In genomic region chr9:98860871-98861293, GRCh38 we compare ENCODE assay signal across 8 cellular contexts. TPM values are rescaled to one million over a fixed set of nuclear protein-coding genes. Genes with fewer than 3 reads are reported as not detected.
DNase-seq lines count a peak whose midpoint lies in the region; ATAC-seq, FAIRE-seq and TF ChIP-seq lines count a peak whose summit lies in the region.

No MANE protein-coding gene starts in this region.

- peaks cover 26% of the 10 kb centered on the region for H3K27me3 Mint-ChIP-seq in activated T-cell treated with anti-CD3 and anti-CD28 coated beads, Interleukin-2, amount 50 U/mL, for 72 hours (ENCODE audit: low read depth)

- H3K4me1 Mint-ChIP-seq in activated T-cell treated with anti-CD3 and anti-CD28 coated beads, Interleukin-2, amount 50 U/mL, for 72 hours (ENCODE audit: low read depth) = no peaks in the 10 kb centered on the region

- H3K36me3 Mint-ChIP-seq in activated T-cell treated with anti-CD3 and anti-CD28 coated beads, Interleukin-2, amount 50 U/mL, for 72 hours (ENCODE audit: insufficient read depth in 2 of 2) = no peaks in the 10 kb centered on the region

- no peak for TF ChIP-seq POLR2A in H54 (IDR thresholded peaks at IDR 0.05; ENCODE audit: low read depth, low read length)

- peak; percentile 30 for DNase-seq in H54 (ENCODE audit: insufficient read length, low spot score)
- DNase-seq in SK-MEL-5 (ENCODE audit: low read depth, low spot score) = peak; percentile 89
- peak; percentile 47 to 67 for DNase-seq in frontal cortex (ENCODE audit: low spot score in 2 of 2)
- peak; percentile 87 for DNase-seq in pons (ENCODE audit: low spot score)
- no peak for DNase-seq in NCI-H510A (lab: John Stamatoyannopoulos, UW)
- no peak for DNase-seq in activated T-cell treated with anti-CD3 and anti-CD28 coated beads, Interleukin-2, amount 50 U/mL, for 72 hours

- no peak for FAIRE-seq in H54 (lab: Jason Lieb, UNC)
- FAIRE-seq in frontal cortex (lab: Jason Lieb, UNC) = no peak

- H3K9me3 Mint-ChIP-seq in activated T-cell treated with anti-CD3 and anti-CD28 coated beads, Interleukin-2, amount 50 U/mL, for 72 hours = no peaks in the 10 kb centered on the region

- ATAC-seq in HG02610 (IDR thresholded peaks at IDR 0.05; ENCODE audit: unreplicated experiment) = no peak
- ATAC-seq in HG03280 (IDR thresholded peaks at IDR 0.05; ENCODE audit: unreplicated experiment) = no peak
- no peak for ATAC-seq in activated T-cell treated with anti-CD3 and anti-CD28 coated beads, Interleukin-2, amount 50 U/mL, for 72 hours (replicated peaks in 1 of 2)

- no peak overlapping the region for H3K27ac Mint-ChIP-seq in activated T-cell treated with anti-CD3 and anti-CD28 coated beads, Interleukin-2, amount 50 U/mL, for 72 hours

- no peak overlapping the region for H3K4me3 Mint-ChIP-seq in activated T-cell treated with anti-CD3 and anti-CD28 coated beads, Interleukin-2, amount 50 U/mL, for 72 hours

- in situ Hi-C loops in SK-MEL-5 (cut with HindIII; ENCODE audit: low pct_unique_long_range_greater_than_20kb, low sequenced_read_pairs) = no loop called here

RNA-seq across cellular contexts. Expression of gene GALNT12, which starts 53.4 kb away (rescaled TPM):
- 33.8 and 34.7 TPM in 2 replicates for total RNA-seq in SK-MEL-5 (2014; rRNA removed; shearing (Covaris generic))
- polyA plus RNA-seq in SK-MEL-5 (2015; cell fraction: cytosol; rRNA removed) = 36.2 and 50.4 TPM in 2 replicates
- polyA plus RNA-seq in SK-MEL-5 (2015; cell fraction: nucleus; rRNA removed) = 27.4 and 37.6 TPM in 2 replicates
- total RNA-seq in frontal cortex = 0.82 TPM
- 10 to 100 TPM in 1 of 2 donors, 1 to 10 TPM in 1; 6.6 to 11.2 TPM for total RNA-seq in activated T-cell treated with anti-CD3 and anti-CD28 coated beads, Interleukin-2, amount 50 U/mL, for 72 hours

Comparison
In these comparisons a context has a peak if more than half of its experiments do, and no peak if none do; other contexts are left out.
1. DNase-seq: peak in H54 (single experiment), SK-MEL-5 (single experiment), frontal cortex (2 of 2) and pons (single experiment); none in NCI-H510A (single experiment) and activated T-cell treated with anti-CD3 and anti-CD28 coated beads, Interleukin-2, amount 50 U/mL, for 72 hours (0 of 2).